Comparison of ENCODE assay signal across 26 cellular contexts in genomic region chr9:81174023-81174422, GRCh38.
DNase-seq lines count a peak whose midpoint lies in the region; ATAC-seq and TF ChIP-seq lines count a peak whose summit lies in the region.
"Had no signal": no experiment of that assay in that cellular context is flagged by ENCODE, and none has a peak within 500 bp of the region (broad histone marks: within the 10 kb centered on the region; RNA-seq: fewer than 3 reads in every experiment).

No MANE protein-coding gene starts in this region.

- POLR2A ChIA-PET in SK-N-SH (lab: Yijun Ruan, JAX): no interaction called here

- H3K4me1 ChIP-seq in SK-N-SH (ENCODE audit: control insufficient read depth in 1 of 2, insufficient read depth in 2 of 2, low read depth in 1 of 2, low read length in 1 of 2): no peaks in the 10 kb centered on the region
- no peaks in the 10 kb centered on the region for H3K4me1 ChIP-seq in effector memory CD4-positive, alpha-beta T cell (ENCODE audit: control insufficient read depth, insufficient read depth, low read length, poor library complexity, severe bottlenecking)
- H3K4me1 ChIP-seq: colonic mucosa, foreskin keratinocyte, heart right ventricle, pancreas, right atrium auricular region, spleen, transverse colon had no signal

- no peak for DNase-seq in SK-N-SH
- DNase-seq in HuH-7 (ENCODE audit: low spot score): peak; percentile 6
- DNase-seq in brain microvascular endothelial cell: no peak
- no peak for DNase-seq in retinal pigment epithelial cell (ENCODE audit: low read depth)
- no peak for DNase-seq in NAMALWA (ENCODE audit: low spot score)
- no peak for DNase-seq in anterior cingulate cortex (lab: John Stamatoyannopoulos, UW)
- DNase-seq in effector memory CD4-positive, alpha-beta T cell: no peak
- DNase-seq: activated CD4-positive, alpha-beta T cell treated with anti-CD3 and anti-CD28 coated beads, Interleukin-2, amount 50 U/mL, for 4 hours; activated naive CD4-positive, alpha-beta T cell treated with Interleukin-2 at 50 U/mL for 16 hours; colonic mucosa; foreskin keratinocyte; GF-D8; heart right ventricle; NCI-H1436 treated with DMSO at 0.1 percent for 48 hours; NCI-H2107; NCI-H446; NCI-H774; pancreas; spleen; T-helper 9 cell; transverse colon had no signal

- no peak for ATAC-seq in SK-N-SH treated with all-trans-retinoic acid at 6 μM for 48 hours
- ATAC-seq: foreskin keratinocyte, heart right ventricle, pancreas, WTC11 had no signal

- in situ Hi-C loops in brain microvascular endothelial cell (cut with HindIII; ENCODE audit: low pct_ligation_motif_present, low sequenced_read_pairs): no loop called here

- no peaks in the 10 kb centered on the region for H3F3A ChIP-seq in SK-N-SH (replicated peaks; ENCODE audit: insufficient read depth)

- WGBS in SK-N-SH (ENCODE audit: low lambda C conversion rate): 26% methylated on average over 3 of the region's 3 CpGs

- no peaks in the 10 kb centered on the region for H4K20me1 ChIP-seq in SK-N-SH (ENCODE audit: insufficient read depth)

- no peak for TF ChIP-seq RAD21 in SK-N-SH (IDR thresholded peaks at IDR 0.05; ENCODE audit: low read length)

- CTCF ChIA-PET in SK-N-SH (lab: Yijun Ruan, JAX): no interaction called here

- no peak overlapping the region for H3K27ac ChIP-seq in SK-N-SH (ENCODE audit: low read depth in 2 of 2, low read length in 1 of 2)
- H3K27ac ChIP-seq in brain microvascular endothelial cell: no peak overlapping the region
- no peak overlapping the region for H3K27ac ChIP-seq in effector memory CD4-positive, alpha-beta T cell (ENCODE audit: insufficient read depth, low read length, poor library complexity, severe bottlenecking)
- H3K27ac ChIP-seq: colonic mucosa, esophagus muscularis mucosa, foreskin keratinocyte, heart right ventricle, pancreas, right atrium auricular region, spleen, transverse colon had no signal

- TF ChIP-seq CTCF in SK-N-SH (IDR thresholded peaks at IDR 0.05) (peak; percentile 17; the same call in 1 of the 2 replicates), brain microvascular endothelial cell (IDR thresholded peaks at IDR 0.05; ENCODE audit: low read depth, low read length, missing control alignments) (peak; percentile 35), retinal pigment epithelial cell (conservative IDR thresholded peaks at IDR 0.05; ENCODE audit: low read depth, low read length) (peak; percentile 15)

- H3K4me3 ChIP-seq in SK-N-SH (ENCODE audit: low read depth in 2 of 2, low read length in 1 of 2) (no peak overlapping the region), brain microvascular endothelial cell (ENCODE audit: low read depth, low read length) (no peak overlapping the region), retinal pigment epithelial cell (ENCODE audit: low read length) (no peak overlapping the region)
- H3K4me3 ChIP-seq in effector memory CD4-positive, alpha-beta T cell (ENCODE audit: insufficient read depth, low read depth, low read length, poor library complexity, severe bottlenecking): no peak overlapping the region
- H3K4me3 ChIP-seq: colonic mucosa, esophagus muscularis mucosa, heart right ventricle, lung, pancreas, right atrium auricular region, spleen, transverse colon had no signal

- H3K9ac ChIP-seq in SK-N-SH: no peak overlapping the region

- H3K9me3 ChIP-seq in SK-N-SH: no peaks in the 10 kb centered on the region
- H3K9me3 ChIP-seq in effector memory CD4-positive, alpha-beta T cell (ENCODE audit: control insufficient read depth, low read length): no peaks in the 10 kb centered on the region
- H3K9me3 ChIP-seq: colonic mucosa, esophagus muscularis mucosa, pancreas, right atrium auricular region, transverse colon had no signal

- H3K36me3 ChIP-seq in SK-N-SH (replicated peaks in 1 of 2; ENCODE audit: control insufficient read depth in 1 of 2, insufficient read depth in 2 of 2, low read length in 1 of 2) (no peaks in the 10 kb centered on the region), brain microvascular endothelial cell (replicated peaks) (no peaks in the 10 kb centered on the region)
- no peaks in the 10 kb centered on the region for H3K36me3 ChIP-seq in effector memory CD4-positive, alpha-beta T cell (ENCODE audit: control insufficient read depth, insufficient read depth, low read length)
- H3K36me3 ChIP-seq: colonic mucosa, esophagus muscularis mucosa, heart right ventricle, pancreas, right atrium auricular region, spleen, transverse colon had no signal

- no peak overlapping the region for H2AFZ ChIP-seq in SK-N-SH (ENCODE audit: low read depth)

- H3K27me3 ChIP-seq in SK-N-SH (ENCODE audit: insufficient read depth) (no peaks in the 10 kb centered on the region), brain microvascular endothelial cell (replicated peaks) (no peaks in the 10 kb centered on the region)
- H3K27me3 ChIP-seq in effector memory CD4-positive, alpha-beta T cell (replicated peaks; ENCODE audit: control insufficient read depth, insufficient read depth, low read length, poor library complexity, severe bottlenecking): no peaks in the 10 kb centered on the region
- H3K27me3 ChIP-seq: colonic mucosa, esophagus muscularis mucosa, foreskin keratinocyte, heart right ventricle, pancreas, right atrium auricular region, spleen, transverse colon had no signal

- no peaks in the 10 kb centered on the region for H3K9me2 ChIP-seq in SK-N-SH

- H3K4me2 ChIP-seq in SK-N-SH: no peak overlapping the region

- no peaks in the 10 kb centered on the region for H3K79me2 ChIP-seq in SK-N-SH (ENCODE audit: insufficient read depth)

- no peak for TF ChIP-seq EP300 in SK-N-SH (IDR thresholded peaks at IDR 0.05; ENCODE audit: borderline replicate concordance in 1 of 2, low read depth in 1 of 2, low read length in 1 of 2)

TF ChIP-seq in SK-N-SH, 30 proteins besides CTCF, POLR2A, EP300 and RAD21 (continues in another document):
- TF ChIP-seq RXRA (IDR thresholded peaks at IDR 0.05; ENCODE audit: borderline replicate concordance, low read depth) (no peak), USF1 (IDR thresholded peaks at IDR 0.05; ENCODE audit: borderline replicate concordance, low read depth) (no peak), PBX3 (IDR thresholded peaks at IDR 0.05) (no peak), MEF2A (IDR thresholded peaks at IDR 0.05; ENCODE audit: borderline replicate concordance, low read depth) (no peak), FOXM1 (IDR thresholded peaks at IDR 0.05; ENCODE audit: low read depth) (no peak), EZH2phosphoT487 (IDR thresholded peaks at IDR 0.05; ENCODE audit: borderline replicate concordance, low read depth) (no peak), JUND (IDR thresholded peaks at IDR 0.05) (no peak), MAX (IDR thresholded peaks at IDR 0.05; ENCODE audit: low read depth) (no peak), SIN3A (IDR thresholded peaks at IDR 0.05; ENCODE audit: borderline replicate concordance, low read depth, low read length) (no peak)

TF ChIP-seq in SK-N-SH treated with all-trans-retinoic acid at 6 μM for 48 hours, 23 proteins besides CTCF, POLR2A, EP300 and RAD21 (continues in another document):
- TF ChIP-seq POU6F1 (CRISPR knock-in tag; IDR thresholded peaks at IDR 0.05; ENCODE audit: borderline replicate concordance, low read depth): no peak
- TF ChIP-seq OSR1 (CRISPR knock-in tag; IDR thresholded peaks at IDR 0.05): no peak
- no peak for TF ChIP-seq CREB5 (CRISPR knock-in tag; IDR thresholded peaks at IDR 0.05; ENCODE audit: low read depth)
- TF ChIP-seq ZNF565 (CRISPR knock-in tag; conservative IDR thresholded peaks at IDR 0.05; ENCODE audit: low read depth): no peak
- no peak for TF ChIP-seq SNAI2 (CRISPR knock-in tag; IDR thresholded peaks at IDR 0.05)
- TF ChIP-seq GLIS3 (CRISPR knock-in tag; IDR thresholded peaks at IDR 0.05): no peak
- no peak for TF ChIP-seq ZNF70 (CRISPR knock-in tag; IDR thresholded peaks at IDR 0.05)
- no peak for TF ChIP-seq ESRRG (CRISPR knock-in tag; IDR thresholded peaks at IDR 0.05)
- no peak for TF ChIP-seq ZFP3 (CRISPR knock-in tag; IDR thresholded peaks at IDR 0.05)
- TF ChIP-seq TOX (CRISPR knock-in tag; IDR thresholded peaks at IDR 0.05; ENCODE audit: borderline replicate concordance): no peak
- TF ChIP-seq PATZ1 (CRISPR knock-in tag; IDR thresholded peaks at IDR 0.05; ENCODE audit: borderline replicate concordance): no peak
